ENCODE assay signal across 15 cellular contexts in the genomic region with DNA sequence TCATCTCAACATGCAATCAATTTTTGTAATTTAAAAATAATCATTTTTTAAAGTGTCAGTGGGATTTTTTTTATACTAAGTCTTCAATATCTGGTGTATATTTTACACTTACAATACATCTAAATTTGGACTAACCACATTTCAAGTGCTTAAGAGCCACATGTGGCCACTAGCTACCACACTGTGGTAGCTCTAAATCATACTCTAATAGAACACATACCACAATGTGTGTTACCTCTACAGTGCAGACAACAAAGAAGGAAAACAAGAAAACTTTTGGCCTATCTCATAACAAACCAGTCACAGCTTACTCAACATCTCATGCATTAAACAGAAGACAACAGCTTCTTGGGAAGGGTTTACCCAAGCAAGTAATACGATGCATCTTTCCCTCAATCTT. TPM values are rescaled to one million over a fixed set of nuclear protein-coding genes. Genes with fewer than 3 reads are reported as not detected.
A peak's percentile ranks its signal among the peaks of the same experiment; 100 is the strongest.
DNase-seq lines count a peak whose midpoint lies in the region; ATAC-seq and TF ChIP-seq lines count a peak whose summit lies in the region.
"Had no signal": no experiment of that assay in that cellular context is flagged by ENCODE, and none has a peak within 500 bp of the region (broad histone marks: within the 10 kb centered on the region; RNA-seq: fewer than 3 reads in every experiment).

No MANE protein-coding gene starts in this region.

- DNase-seq in SW 1271 (lab: John Stamatoyannopoulos, UW) (no peak), lower lobe of right lung (no peak)
- DNase-seq in stimulated activated CD4-positive, alpha-beta T cell treated with anti-CD3 and anti-CD28 coated beads, Interleukin-4, amount 100 ng/mL, for 1 hour: no peak
- DNase-seq in activated CD4-positive, CD25-positive, alpha-beta regulatory T cell (lab: John Stamatoyannopoulos, UW): no peak
- DNase-seq: activated CD4-positive, alpha-beta T cell treated with anti-CD3 and anti-CD28 coated beads, Interleukin-2, amount 50 U/mL, for 48 hours; activated gamma-delta T cell treated with Interleukin-2 at 50 U/mL for 16 hours; HCEC 1CT; hypothalamus; T-helper 17 cell had no signal

- TF ChIP-seq CTCF in lower lobe of right lung (IDR thresholded peaks at IDR 0.05): no peak

- ATAC-seq in GM18870 (IDR thresholded peaks at IDR 0.05; ENCODE audit: unreplicated experiment) (peak; percentile 63), HG02642 (IDR thresholded peaks at IDR 0.05; ENCODE audit: poor library complexity, unreplicated experiment) (peak; percentile 42), HG03565 (IDR thresholded peaks at IDR 0.05; ENCODE audit: unreplicated experiment) (peak; percentile 49), lower lobe of right lung (no peak)
- ATAC-seq: T-helper 17 cell had no signal

- H3K9ac ChIP-seq in BLaER1: no peak overlapping the region

- H3K4me2 ChIP-seq in BLaER1: peak overlapping the region; percentile 33; the same call in 1 of the 2 replicates

- H3K4me3 ChIP-seq in BLaER1: no peak overlapping the region
- no peak overlapping the region for H3K4me3 ChIP-seq in lower lobe of right lung
- H3K4me3 ChIP-seq: cardiac muscle cell, skin epidermis had no signal

- peaks cover 29% of the 10 kb centered on the region for H4K20me1 ChIP-seq in BLaER1

- H3K9me3 ChIP-seq in BLaER1 (peaks cover 55% of the 10 kb centered on the region), lower lobe of right lung (peaks cover 14% of the 10 kb centered on the region)

- intact Hi-C loops in lower lobe of right lung (cut with DNase I): no loop called here

- H3K4me1 ChIP-seq in BLaER1: peaks cover 42% of the 10 kb centered on the region
- H3K4me1 ChIP-seq in lower lobe of right lung: no peaks in the 10 kb centered on the region

- H3K36me3 ChIP-seq in BLaER1: peaks cover 55% of the 10 kb centered on the region
- H3K36me3 ChIP-seq in lower lobe of right lung: peaks cover 13% of the 10 kb centered on the region

- H3K27me3 ChIP-seq in BLaER1 (no peaks in the 10 kb centered on the region), lower lobe of right lung (ENCODE audit: low read depth) (no peaks in the 10 kb centered on the region)
- H3K27me3 ChIP-seq: cardiac muscle cell had no signal

- H3K27ac ChIP-seq in BLaER1 (no peak overlapping the region), lower lobe of right lung (no peak overlapping the region)
- H3K27ac ChIP-seq: cardiac muscle cell, skin epidermis had no signal

RNA-seq across cellular contexts. Expression of a gene that starts 24.5 kb away (rescaled TPM):
- 36.6 TPM for total RNA-seq in lower lobe of right lung

RNA-seq across cellular contexts. Expression of a gene that starts 24.6 kb away (rescaled TPM):
- 3.8 TPM for total RNA-seq in lower lobe of right lung

Comparison
In these comparisons a context has a peak if more than half of its experiments do, and no peak if none do; other contexts are left out.
1. ATAC-seq: peak in GM18870 (single experiment), HG02642 (single experiment) and HG03565 (single experiment); none in lower lobe of right lung (0 of 2).